In the genomic region with DNA sequence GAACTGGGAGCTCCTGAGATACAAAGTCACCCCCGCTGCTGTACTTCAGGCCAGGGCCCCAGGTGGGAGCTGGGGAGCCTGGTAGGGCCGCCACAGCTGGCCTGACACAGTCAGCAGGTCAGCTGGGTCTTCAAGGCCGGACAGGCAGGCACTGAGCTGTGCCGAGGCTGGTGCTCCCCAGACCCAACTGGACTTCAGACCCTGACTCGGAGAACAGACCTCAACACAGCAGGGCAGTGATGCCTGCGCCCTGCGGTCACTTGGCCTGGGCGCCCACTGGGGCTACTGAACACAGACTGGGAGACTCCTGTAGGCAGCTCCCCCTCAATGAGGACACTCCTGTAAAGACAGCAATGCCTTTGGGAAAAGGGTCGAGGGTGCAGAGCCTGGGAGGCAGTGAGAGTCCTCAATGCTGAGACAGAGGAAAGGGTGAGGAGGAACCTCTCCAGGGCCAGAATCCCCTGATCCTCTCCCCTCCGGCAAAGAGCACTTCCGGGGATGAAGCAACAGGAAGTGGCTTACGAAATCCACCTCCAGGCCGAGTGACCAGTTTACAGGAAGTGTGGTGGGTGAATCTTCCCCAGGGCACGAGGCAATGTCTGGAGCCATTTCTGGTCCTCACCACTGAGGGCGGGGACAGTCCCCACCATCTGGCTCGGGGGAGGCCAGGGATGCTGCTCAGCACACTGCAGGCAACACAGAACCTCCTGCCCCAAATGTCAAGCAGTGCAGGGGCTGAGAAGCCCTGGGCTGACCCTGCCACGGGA, we compare ENCODE assay signal across 8 cellular contexts. TPM values are rescaled to one million over a fixed set of nuclear protein-coding genes. Genes with fewer than 3 reads are reported as not detected.
DNase-seq lines count a peak whose midpoint lies in the region; ATAC-seq and TF ChIP-seq lines count a peak whose summit lies in the region.

No MANE protein-coding gene starts in this region.

- ATAC-seq in gastroesophageal sphincter = peak; percentile 50

- intact Hi-C loops in activated T-helper 1 cell treated with anti-CD3 and anti-CD28 coated beads, Interleukin-12 subunit alpha, Interleukin-12 subunit beta, Interleukin-2, Interleukin-4 antibody, amounts not matched to agents 30 ng/mL and 10 ng/mL and 1 ng/mL, durations not matched to agents 14 hours and 24 hours and 36 hours (cut with micrococcal nuclease) = loop anchor here (1.0 to 5.0 kb wide), 3 partner anchors 27 to 109 kb away; a partner anchor contains a TSS
- intact Hi-C loops in posterior vena cava (cut with DNase I) = loop anchor here in 1 of 2 donors (10.0 kb wide), 1 partner anchor 86 kb away; no protein-coding TSS in a partner anchor

- H3K27ac ChIP-seq in HEK293 (ENCODE audit: extremely low read depth, low read depth, low read length) = no peak overlapping the region
- H3K27ac ChIP-seq in OCI-LY3 (ENCODE audit: low read length) = peak overlapping the region; percentile 52
- peak overlapping the region; percentile 50 to 91 (median 82) for H3K27ac ChIP-seq in gastroesophageal sphincter

- H3K4me2 ChIP-seq in OCI-LY3 (ENCODE audit: low read length) = peak overlapping the region; percentile 37

- H3K36me3 Mint-ChIP-seq in activated T-helper 1 cell treated with anti-CD3 and anti-CD28 coated beads, Interleukin-12 subunit alpha, Interleukin-12 subunit beta, Interleukin-2, Interleukin-4 antibody, amounts not matched to agents 30 ng/mL and 10 ng/mL and 1 ng/mL, durations not matched to agents 14 hours and 24 hours and 36 hours (ENCODE audit: low read depth) = peaks cover 8% of the 10 kb centered on the region

- no peaks in the 10 kb centered on the region for H3K36me3 ChIP-seq in HEK293 (ENCODE audit: control insufficient read depth in 2 of 2, insufficient read depth in 1 of 2, low read length in 2 of 2)
- peaks cover 8% of the 10 kb centered on the region for H3K36me3 ChIP-seq in OCI-LY3 (replicated peaks; ENCODE audit: low read depth, low read length)
- H3K36me3 ChIP-seq in gastroesophageal sphincter = no peaks in the 10 kb centered on the region

- peaks cover 1% of the 10 kb centered on the region for H3K27me3 Mint-ChIP-seq in activated T-helper 1 cell treated with anti-CD3 and anti-CD28 coated beads, Interleukin-12 subunit alpha, Interleukin-12 subunit beta, Interleukin-2, Interleukin-4 antibody, amounts not matched to agents 30 ng/mL and 10 ng/mL and 1 ng/mL, durations not matched to agents 14 hours and 24 hours and 36 hours (ENCODE audit: insufficient read depth)

- no peak overlapping the region for H3K9ac ChIP-seq in OCI-LY3 (ENCODE audit: low read length)

- H3K9me3 Mint-ChIP-seq in activated T-helper 1 cell treated with anti-CD3 and anti-CD28 coated beads, Interleukin-12 subunit alpha, Interleukin-12 subunit beta, Interleukin-2, Interleukin-4 antibody, amounts not matched to agents 30 ng/mL and 10 ng/mL and 1 ng/mL, durations not matched to agents 14 hours and 24 hours and 36 hours = no peaks in the 10 kb centered on the region

- CTCF ChIA-PET in HEK293 (lab: Yijun Ruan, JAX) = interaction anchor here (1.0 to 1.3 kb wide), 2 partner anchors 9 to 28 kb away, joined by 3 to 10 read pairs; no protein-coding TSS in a partner anchor

- H3K79me2 ChIP-seq in OCI-LY3 (ENCODE audit: low read length) = peaks cover 98% of the 10 kb centered on the region

- 40 to 59% methylated on average over 1 to 4 of the region's 17 CpGs for WGBS in gastroesophageal sphincter (ENCODE audit: low coverage in 1 of 2), 2 donors

- H2AFZ ChIP-seq in OCI-LY3 (ENCODE audit: low read depth, low read length) = no peak overlapping the region

- H3K4me3 ChIP-seq in HEK293 (ENCODE audit: low read depth, low read length) (no peak overlapping the region), OCI-LY3 (ENCODE audit: low read length) (no peak overlapping the region), gastroesophageal sphincter (no peak overlapping the region)

- H3K27me3 ChIP-seq in OCI-LY3 (ENCODE audit: low read depth, low read length) = no peaks in the 10 kb centered on the region
- no peaks in the 10 kb centered on the region for H3K27me3 ChIP-seq in gastroesophageal sphincter

- H3K9me3 ChIP-seq in HEK293 (ENCODE audit: control insufficient read depth, insufficient read depth, low read depth, low read length) (no peaks in the 10 kb centered on the region), OCI-LY3 (ENCODE audit: insufficient read depth, low read length) (no peaks in the 10 kb centered on the region), gastroesophageal sphincter (no peaks in the 10 kb centered on the region)

- TF ChIP-seq CTCF in HEK293 (tag by site-specific recombination; IDR thresholded peaks at IDR 0.05) (no peak), OCI-LY3 (IDR thresholded peaks at IDR 0.05; ENCODE audit: low read depth, low read length) (no peak), gastroesophageal sphincter (IDR thresholded peaks at IDR 0.05) (no peak)

- POLR2A ChIA-PET in HEK293 (lab: Yijun Ruan, JAX) = interaction anchor here (0.7 to 1.1 kb wide), 2 partner anchors 8 to 10 kb away, joined by 3 to 7 read pairs; no protein-coding TSS in a partner anchor

- DNase-seq in GDM1 (lab: John Stamatoyannopoulos, UW) (peak; percentile 23), posterior vena cava (ENCODE audit: low spot score) (peak; percentile 95), NCI-H526 (lab: John Stamatoyannopoulos, UW) (no peak), NCI-H2196 (lab: John Stamatoyannopoulos, UW; ENCODE audit: unreplicated experiment) (no peak)
- DNase-seq in activated T-helper 1 cell treated with anti-CD3 and anti-CD28 coated beads, Interleukin-12 subunit alpha, Interleukin-12 subunit beta, Interleukin-2, Interleukin-4 antibody, amounts not matched to agents 30 ng/mL and 10 ng/mL and 1 ng/mL, durations not matched to agents 14 hours and 24 hours and 36 hours (ENCODE audit: low spot score) = peak; percentile 55

- TF ChIP-seq EP300 in gastroesophageal sphincter (IDR thresholded peaks at IDR 0.05) = no peak

- H3K27ac Mint-ChIP-seq in activated T-helper 1 cell treated with anti-CD3 and anti-CD28 coated beads, Interleukin-12 subunit alpha, Interleukin-12 subunit beta, Interleukin-2, Interleukin-4 antibody, amounts not matched to agents 30 ng/mL and 10 ng/mL and 1 ng/mL, durations not matched to agents 14 hours and 24 hours and 36 hours = peak overlapping the region; percentile 92

- peak overlapping the region; percentile 71 for H3K4me3 Mint-ChIP-seq in activated T-helper 1 cell treated with anti-CD3 and anti-CD28 coated beads, Interleukin-12 subunit alpha, Interleukin-12 subunit beta, Interleukin-2, Interleukin-4 antibody, amounts not matched to agents 30 ng/mL and 10 ng/mL and 1 ng/mL, durations not matched to agents 14 hours and 24 hours and 36 hours

- H3K4me1 Mint-ChIP-seq in activated T-helper 1 cell treated with anti-CD3 and anti-CD28 coated beads, Interleukin-12 subunit alpha, Interleukin-12 subunit beta, Interleukin-2, Interleukin-4 antibody, amounts not matched to agents 30 ng/mL and 10 ng/mL and 1 ng/mL, durations not matched to agents 14 hours and 24 hours and 36 hours (ENCODE audit: low read depth) = peaks cover 71% of the 10 kb centered on the region

- TF ChIP-seq POLR2A in gastroesophageal sphincter (IDR thresholded peaks at IDR 0.05) = no peak

- H3K4me1 ChIP-seq in HEK293 (ENCODE audit: control insufficient read depth, insufficient read depth, low read length) (no peaks in the 10 kb centered on the region; the same call in 1 of the 2 replicates), OCI-LY3 (ENCODE audit: low read length) (peaks cover 21% of the 10 kb centered on the region), gastroesophageal sphincter (peaks cover 3 to 91% (median 45%) of the 10 kb centered on the region in 3 donors)

- H4K20me1 ChIP-seq in OCI-LY3 (ENCODE audit: insufficient read depth, low read length) = peaks cover 92% of the 10 kb centered on the region

TF ChIP-seq in HEK293, 187 proteins besides CTCF, POLR2A, EP300 and RAD21 (continues in another document):
- TF ChIP-seq SCRT2 (tag by site-specific recombination; IDR thresholded peaks at IDR 0.05) = peak; percentile 58

RNA-seq across cellular contexts. Expression of a gene that starts 40.8 kb away (rescaled TPM):
- 9.0 and 10.7 TPM in 2 replicates for total RNA-seq in activated T-helper 1 cell treated with anti-CD3 and anti-CD28 coated beads, Interleukin-12 subunit alpha, Interleukin-12 subunit beta, Interleukin-2, Interleukin-4 antibody, amounts not matched to agents 30 ng/mL and 10 ng/mL and 1 ng/mL, durations not matched to agents 14 hours and 24 hours and 36 hours
- total RNA-seq in gastroesophageal sphincter = 10 to 100 TPM; 15.2 to 31.6 (median 19.8) TPM
- total RNA-seq in posterior vena cava = 10 to 100 TPM; 27.5 to 28.1 TPM

RNA-seq across cellular contexts. Expression of a gene that starts 43.1 kb away (rescaled TPM):
- 23.6 and 24.1 TPM in 2 replicates for total RNA-seq in activated T-helper 1 cell treated with anti-CD3 and anti-CD28 coated beads, Interleukin-12 subunit alpha, Interleukin-12 subunit beta, Interleukin-2, Interleukin-4 antibody, amounts not matched to agents 30 ng/mL and 10 ng/mL and 1 ng/mL, durations not matched to agents 14 hours and 24 hours and 36 hours
- 10 to 100 TPM; 12.5 to 19.0 (median 14.7) TPM for total RNA-seq in gastroesophageal sphincter
- total RNA-seq in posterior vena cava = 10 to 100 TPM; 19.5 to 20.7 TPM

RNA-seq across cellular contexts. Expression of a gene that starts 59.5 kb away (rescaled TPM):
- 135 and 141 TPM in 2 replicates for total RNA-seq in activated T-helper 1 cell treated with anti-CD3 and anti-CD28 coated beads, Interleukin-12 subunit alpha, Interleukin-12 subunit beta, Interleukin-2, Interleukin-4 antibody, amounts not matched to agents 30 ng/mL and 10 ng/mL and 1 ng/mL, durations not matched to agents 14 hours and 24 hours and 36 hours
- total RNA-seq in gastroesophageal sphincter = 10 to 100 TPM; 58.4 to 76.2 (median 61.3) TPM
- total RNA-seq in posterior vena cava = 10 to 100 TPM; 54.4 to 56.9 TPM

Comparison
In these comparisons a context has a peak if more than half of its experiments do, and no peak if none do; other contexts are left out.
1. DNase-seq: peak in GDM1 (single experiment), activated T-helper 1 cell treated with anti-CD3 and anti-CD28 coated beads, Interleukin-12 subunit alpha, Interleukin-12 subunit beta, Interleukin-2, Interleukin-4 antibody, amounts not matched to agents 30 ng/mL and 10 ng/mL and 1 ng/mL, durations not matched to agents 14 hours and 24 hours and 36 hours (single experiment) and posterior vena cava (single experiment); none in NCI-H526 (0 of 2) and NCI-H2196 (single experiment).